Comparison of ENCODE assay signal across 24 cellular contexts in genomic region chr14:102583726-102584125, GRCh38.
"Had no signal": no experiment of that assay in that cellular context is flagged by ENCODE, and none has a peak within 500 bp of the region (broad histone marks: within the 10 kb centered on the region; RNA-seq: fewer than 3 reads in every experiment).

No MANE protein-coding gene starts in this region.

- H3K9me3 Mint-ChIP-seq: activated T-cell treated with anti-CD3 and anti-CD28 coated beads, Interleukin-2, amount 50 U/mL, for 24 hours; activated T-helper 17 cell treated with anti-CD3 and anti-CD28 coated beads, Interleukin-2, amount 50 U/mL, for 72 hours; central memory CD8-positive, alpha-beta T cell; stimulated activated memory B cell treated with anti-CD40 and anti-IgM and Interleukin-4, amounts not matched to agents 10 μg/mL and 1 μg/mL and 100 μg/mL, for 72 hours had no signal

- DNase-seq: activated CD4-positive, alpha-beta T cell treated with anti-CD3 and anti-CD28 coated beads, Interleukin-2, amount 50 U/mL, for 1 hour; activated CD4-positive, CD25-positive, alpha-beta regulatory T cell treated with anti-CD3 and anti-CD28 coated beads, Interleukin-2, amount 50 U/mL, for 72 hours; activated CD8-positive, alpha-beta memory T cell treated with anti-CD3 and anti-CD28 coated beads, Interleukin-2, amount 50 U/mL, for 4 hours; activated T-cell treated with anti-CD3 and anti-CD28 coated beads, Interleukin-2, amount 50 U/mL, for 24 hours; adrenal gland; effector memory CD4-positive, alpha-beta T cell; foreskin melanocyte; hippocampal formation; left ventricle myocardium superior; occipital lobe; right lobe of liver; small intestine; stimulated activated CD4-positive, alpha-beta T cell treated with anti-CD3 and anti-CD28 coated beads, Interleukin-2, amount 100 ng/mL, for 24 hours; stomach; transverse colon; WERI-Rb-1 had no signal

- H3K4me1 ChIP-seq: adrenal gland, ascending aorta, right lobe of liver, vagina had no signal

- H3K27me3 Mint-ChIP-seq: activated naive CD8-positive, alpha-beta T cell; activated T-cell treated with anti-CD3 and anti-CD28 coated beads, Interleukin-2, amount 50 U/mL, for 24 hours; activated T-helper 17 cell treated with anti-CD3 and anti-CD28 coated beads, Interleukin-2, amount 50 U/mL, for 72 hours; central memory CD8-positive, alpha-beta T cell had no signal

- H3K36me3 Mint-ChIP-seq: activated naive CD8-positive, alpha-beta T cell; stimulated activated memory B cell treated with anti-CD40 and anti-IgM and Interleukin-4, amounts not matched to agents 10 μg/mL and 1 μg/mL and 100 μg/mL, for 72 hours had no signal

- H3K27ac Mint-ChIP-seq: activated naive CD8-positive, alpha-beta T cell; activated T-cell treated with anti-CD3 and anti-CD28 coated beads, Interleukin-2, amount 50 U/mL, for 24 hours; activated T-helper 17 cell treated with anti-CD3 and anti-CD28 coated beads, Interleukin-2, amount 50 U/mL, for 72 hours; stimulated activated memory B cell treated with anti-CD40 and anti-IgM and Interleukin-4, amounts not matched to agents 10 μg/mL and 1 μg/mL and 100 μg/mL, for 72 hours had no signal

- H3K4me3 Mint-ChIP-seq: activated naive CD8-positive, alpha-beta T cell; activated T-cell treated with anti-CD3 and anti-CD28 coated beads, Interleukin-2, amount 50 U/mL, for 24 hours; activated T-helper 17 cell treated with anti-CD3 and anti-CD28 coated beads, Interleukin-2, amount 50 U/mL, for 72 hours; central memory CD8-positive, alpha-beta T cell; stimulated activated memory B cell treated with anti-CD40 and anti-IgM and Interleukin-4, amounts not matched to agents 10 μg/mL and 1 μg/mL and 100 μg/mL, for 72 hours had no signal

- H3K9me3 ChIP-seq: adrenal gland, ascending aorta, mucosa of descending colon, right lobe of liver, stomach, suprapubic skin, transverse colon, vagina had no signal

- H3K4me3 ChIP-seq: adrenal gland, ascending aorta, mucosa of descending colon, right lobe of liver, stomach, suprapubic skin, transverse colon, vagina had no signal

- H3K27ac ChIP-seq: adrenal gland, ascending aorta, right lobe of liver, stomach, suprapubic skin, transverse colon, vagina, WERI-Rb-1 had no signal

- H3K4me1 Mint-ChIP-seq: activated T-helper 17 cell treated with anti-CD3 and anti-CD28 coated beads, Interleukin-2, amount 50 U/mL, for 72 hours; central memory CD8-positive, alpha-beta T cell; stimulated activated memory B cell treated with anti-CD40 and anti-IgM and Interleukin-4, amounts not matched to agents 10 μg/mL and 1 μg/mL and 100 μg/mL, for 72 hours had no signal

- ATAC-seq: activated T-helper 17 cell treated with anti-CD3 and anti-CD28 coated beads, Interleukin-2, amount 50 U/mL, for 72 hours; left ventricle myocardium superior; mucosa of descending colon; stimulated activated memory B cell treated with anti-CD40 and anti-IgM and Interleukin-4, amounts not matched to agents 10 μg/mL and 1 μg/mL and 100 μg/mL, for 72 hours had no signal

- H3K27me3 ChIP-seq: adrenal gland, ascending aorta, right lobe of liver, stomach, suprapubic skin, transverse colon, vagina had no signal

- H3K36me3 ChIP-seq: adrenal gland, ascending aorta, right lobe of liver, stomach, suprapubic skin, transverse colon, vagina, WERI-Rb-1 had no signal
